8 cellular contexts compared by ENCODE assay signal in genomic region chr1:67052741-67053534, GRCh38. TPM values are rescaled to one million over a fixed set of nuclear protein-coding genes. Genes with fewer than 3 reads are reported as not detected.
DNase-seq lines count a peak whose midpoint lies in the region; ATAC-seq and TF ChIP-seq lines count a peak whose summit lies in the region.

No MANE protein-coding gene starts in this region.

- peak overlapping the region; percentile 95 for H3K27ac ChIP-seq in CD4-positive, CD25-positive, alpha-beta regulatory T cell (ENCODE audit: insufficient read depth, low read length, poor library complexity, severe bottlenecking)
- H3K27ac ChIP-seq in SJCRH30: no peak overlapping the region; the same call in 1 of the 2 replicates
- peak overlapping the region; percentile 86 for H3K27ac ChIP-seq in mammary epithelial cell (ENCODE audit: insufficient read depth, low read depth, low read length)

- peak overlapping the region; percentile 98 for H2AFZ ChIP-seq in mammary epithelial cell (ENCODE audit: low read depth, low read length)

- peak in 2 of 3 donors; percentile 54 to 64 for DNase-seq in CD4-positive, CD25-positive, alpha-beta regulatory T cell
- DNase-seq in SJCRH30 (peak; percentile 58 to 66), mammary epithelial cell (peak; percentile 91), iPS-NIHi7 (ENCODE audit: extremely low spot score) (peak; percentile 61), NCI-H1436 (lab: John Stamatoyannopoulos, UW) (no peak)

- no peaks in the 10 kb centered on the region for H3K27me3 ChIP-seq in CD4-positive, CD25-positive, alpha-beta regulatory T cell (ENCODE audit: control insufficient read depth, insufficient read depth, low read length)
- H3K27me3 ChIP-seq in SJCRH30: no peaks in the 10 kb centered on the region
- no peaks in the 10 kb centered on the region for H3K27me3 ChIP-seq in mammary epithelial cell (ENCODE audit: insufficient read depth, low read length)
- H3K27me3 ChIP-seq in skeletal muscle satellite cell (ENCODE audit: control insufficient read depth, insufficient read depth, low read length): no peaks in the 10 kb centered on the region

- H3K4me3 Mint-ChIP-seq in CD4-positive, CD25-positive, alpha-beta regulatory T cell: peak overlapping the region; percentile 90 to 96 (median 94)

- in situ Hi-C loops in mammary epithelial cell (cut with MboI; ENCODE audit: low sequenced_read_pairs in 2 of 2): loop anchor here in 1 of 2 donors (5.0 kb wide), 1 partner anchor 94 kb away; no protein-coding TSS in a partner anchor

- peaks cover 24 to 43% (median 32%) of the 10 kb centered on the region in 4 donors for H3K4me1 Mint-ChIP-seq in CD4-positive, CD25-positive, alpha-beta regulatory T cell

- H3K9me3 Mint-ChIP-seq in CD4-positive, CD25-positive, alpha-beta regulatory T cell: peaks cover 0 to 1% (median 0%) of the 10 kb centered on the region in 7 donors

- intact Hi-C loops in mammary epithelial cell (cut with micrococcal nuclease): loop anchor here (2.0 to 5.0 kb wide), 5 partner anchors 56 to 158 kb away; partner anchors contain the start of genes DNAI4 and MIER1

- ATAC-seq in CD4-positive, CD25-positive, alpha-beta regulatory T cell (ENCODE audit: low read depth in 2 of 2): peak in 1 of 2 donors; percentile 33
- peak; percentile 29 for ATAC-seq in GM19035 (IDR thresholded peaks at IDR 0.05; ENCODE audit: unreplicated experiment)
- ATAC-seq in HG03280 (IDR thresholded peaks at IDR 0.05; ENCODE audit: unreplicated experiment): peak; percentile 21

- H4K20me1 ChIP-seq in mammary epithelial cell (ENCODE audit: insufficient read depth, low read length): no peaks in the 10 kb centered on the region

- H3K36me3 Mint-ChIP-seq in CD4-positive, CD25-positive, alpha-beta regulatory T cell: peaks cover 17% of the 10 kb centered on the region

- no peaks in the 10 kb centered on the region for H3K27me3 Mint-ChIP-seq in CD4-positive, CD25-positive, alpha-beta regulatory T cell

- H3K4me1 ChIP-seq in CD4-positive, CD25-positive, alpha-beta regulatory T cell (ENCODE audit: control insufficient read depth, insufficient read depth, low read length, poor library complexity, severe bottlenecking): peaks cover 28% of the 10 kb centered on the region
- H3K4me1 ChIP-seq in SJCRH30 (peaks cover 7% of the 10 kb centered on the region; the same call in 1 of the 2 replicates), mammary epithelial cell (ENCODE audit: insufficient read depth, low read length) (peaks cover 11% of the 10 kb centered on the region), skeletal muscle satellite cell (ENCODE audit: control insufficient read depth, insufficient read depth, low read length) (peaks cover 19% of the 10 kb centered on the region)

- CTCF ChIA-PET in mammary epithelial cell (lab: Charles Lee; ENCODE audit: low non-redundant PET): no interaction called here

- peak overlapping the region; percentile 92 for H3K4me2 ChIP-seq in mammary epithelial cell (ENCODE audit: insufficient read depth, low read depth, low read length)
- H3K4me2 ChIP-seq in skeletal muscle satellite cell (ENCODE audit: low read length): peak overlapping the region; percentile 79

- peaks cover 39% of the 10 kb centered on the region for H3K79me2 ChIP-seq in mammary epithelial cell (ENCODE audit: insufficient read depth, low read length)

- no peaks in the 10 kb centered on the region for H3K9me3 ChIP-seq in CD4-positive, CD25-positive, alpha-beta regulatory T cell (ENCODE audit: control insufficient read depth in 2 of 2, low read length in 2 of 2)
- no peaks in the 10 kb centered on the region for H3K9me3 ChIP-seq in SJCRH30 (replicated peaks)
- no peaks in the 10 kb centered on the region for H3K9me3 ChIP-seq in mammary epithelial cell (replicated peaks; ENCODE audit: insufficient read depth, low read length)
- no peaks in the 10 kb centered on the region for H3K9me3 ChIP-seq in skeletal muscle satellite cell (replicated peaks; ENCODE audit: low read length)

- dilution Hi-C loops in mammary epithelial cell (cut with HindIII; ENCODE audit: low sequenced_read_pairs): no loop called here

- H3K4me3 ChIP-seq in CD4-positive, CD25-positive, alpha-beta regulatory T cell (ENCODE audit: low read depth, low read length): peak overlapping the region; percentile 96
- H3K4me3 ChIP-seq in SJCRH30 (peak overlapping the region; percentile 96), mammary epithelial cell (replicated peaks in 1 of 3; ENCODE audit: insufficient read depth in 1 of 3, low read depth in 2 of 3, low read length in 3 of 3) (peak overlapping the region; percentile 68 to 90 (median 74)), skeletal muscle satellite cell (ENCODE audit: low read length) (peak overlapping the region; percentile 91)

- TF ChIP-seq CTCF in mammary epithelial cell (conservative IDR thresholded peaks at IDR 0.05 in 1 of 2, IDR thresholded peaks at IDR 0.05 in 1 of 2; ENCODE audit: extremely low read depth in 1 of 2, insufficient read depth in 1 of 2, low read depth in 1 of 2, low read length in 2 of 2): no peak

- 3% methylated on average over 16 of the region's 25 CpGs for WGBS in mammary epithelial cell (ENCODE audit: low coverage, missing lambda C conversion rate)

- no TSS peak for BruUV-seq in mammary epithelial cell (replicated peaks; lab: Mats Ljungman, UMichigan)

- H3K9ac ChIP-seq in mammary epithelial cell (ENCODE audit: insufficient read depth, low read length): peak overlapping the region; percentile 93
- peak overlapping the region; percentile 91 for H3K9ac ChIP-seq in skeletal muscle satellite cell (ENCODE audit: low read depth, low read length)

- peaks cover 16% of the 10 kb centered on the region for H3K36me3 ChIP-seq in CD4-positive, CD25-positive, alpha-beta regulatory T cell (ENCODE audit: control insufficient read depth, insufficient read depth, low read length)
- peaks cover 29% of the 10 kb centered on the region for H3K36me3 ChIP-seq in SJCRH30
- peaks cover 17% of the 10 kb centered on the region for H3K36me3 ChIP-seq in mammary epithelial cell (ENCODE audit: insufficient read depth, low read length)
- H3K36me3 ChIP-seq in skeletal muscle satellite cell (ENCODE audit: insufficient read depth, low read length): peaks cover 23% of the 10 kb centered on the region

- peak overlapping the region; percentile 85 to 93 (median 89) for H3K27ac Mint-ChIP-seq in CD4-positive, CD25-positive, alpha-beta regulatory T cell

RNA-seq across cellular contexts. Expression of gene SLC35D1, which starts 1.0 kb away (rescaled TPM):
- 16.7 TPM for total RNA-seq in CD4-positive, CD25-positive, alpha-beta regulatory T cell
- 1 to 10 TPM; 5.3 to 9.4 (median 7.0) TPM for polyA plus RNA-seq in CD4-positive, CD25-positive, alpha-beta regulatory T cell
- 18.7 and 19.6 TPM in 2 replicates for total RNA-seq in SJCRH30 (2014; rRNA removed; shearing (Covaris generic))
- total RNA-seq in mammary epithelial cell: 10 to 100 TPM; 18.2 to 25.0 TPM
- 11.0 TPM for polyA plus RNA-seq in mammary epithelial cell
- polyA minus RNA-seq in mammary epithelial cell: 19.5 TPM
- total RNA-seq in skeletal muscle satellite cell (2012; rRNA removed): 12.2 and 12.7 TPM in 2 replicates
